ENCODE assay signal across 35 cellular contexts in the genomic region with DNA sequence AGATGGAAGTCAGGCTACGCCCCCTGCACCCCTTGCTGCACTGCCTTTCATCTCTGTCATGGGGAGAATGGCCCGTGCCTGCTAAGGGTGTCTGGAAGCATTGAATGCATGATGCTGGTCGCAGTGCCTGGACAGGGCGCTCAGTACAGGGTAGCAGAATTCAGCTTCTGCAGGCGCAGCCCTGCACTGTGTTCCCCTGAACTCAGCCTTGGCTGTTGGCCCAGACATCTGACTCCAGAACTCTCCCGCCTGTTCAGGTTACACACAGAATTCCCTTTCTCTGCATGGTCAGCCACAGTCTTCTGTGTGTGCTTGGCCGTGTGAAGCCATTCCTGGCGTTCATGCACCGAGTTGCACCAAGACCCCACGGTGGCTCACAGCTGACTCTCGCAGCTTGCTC. TPM values are rescaled to one million over a fixed set of nuclear protein-coding genes. Genes with fewer than 3 reads are reported as not detected.
A peak's percentile ranks its signal among the peaks of the same experiment; 100 is the strongest.
DNase-seq lines count a peak whose midpoint lies in the region; ATAC-seq and TF ChIP-seq lines count a peak whose summit lies in the region.
"Had no signal": no experiment of that assay in that cellular context is flagged by ENCODE, and none has a peak within 500 bp of the region (broad histone marks: within the 10 kb centered on the region; RNA-seq: fewer than 3 reads in every experiment).

No MANE protein-coding gene starts in this region.

- POLR2A ChIA-PET in HEK293T (lab: Yijun Ruan, JAX): no interaction called here
- POLR2A ChIA-PET in CD8-positive, alpha-beta T cell (lab: Charles Lee): no interaction called here

- H3K36me3 ChIP-seq in CD8-positive, alpha-beta T cell (ENCODE audit: insufficient read depth, low read length): no peaks in the 10 kb centered on the region
- H3K36me3 ChIP-seq: ascending aorta, cardiac muscle cell, uterus had no signal

- peaks cover 49% of the 10 kb centered on the region for H3K27me3 Mint-ChIP-seq in CD8-positive, alpha-beta T cell (ENCODE audit: low read depth)
- H3K27me3 Mint-ChIP-seq in type B pancreatic cell: peaks cover 52% of the 10 kb centered on the region

- H3K4me3 Mint-ChIP-seq in CD8-positive, alpha-beta T cell: no peak overlapping the region
- no peak overlapping the region for H3K4me3 Mint-ChIP-seq in type B pancreatic cell
- H3K4me3 Mint-ChIP-seq: CD4-positive, alpha-beta T cell; endodermal cell; H9; natural killer cell treated with Interleukin-12 subunit alpha and Interleukin-12 subunit beta and Interleukin-15 and Interleukin-18, amount 100 ng/mL, for 72 hours; T-helper 17 cell had no signal

- H3K36me3 Mint-ChIP-seq in CD8-positive, alpha-beta T cell: no peaks in the 10 kb centered on the region
- H3K36me3 Mint-ChIP-seq in type B pancreatic cell: peaks cover 5% of the 10 kb centered on the region

- no peak overlapping the region for H3K4me3 ChIP-seq in CD8-positive, alpha-beta T cell (ENCODE audit: low read depth, low read length)
- H3K4me3 ChIP-seq: A549, ascending aorta, cardiac muscle cell, PC-9, SK-N-MC, uterus had no signal

- H3K27ac Mint-ChIP-seq in CD8-positive, alpha-beta T cell: no peak overlapping the region
- no peak overlapping the region for H3K27ac Mint-ChIP-seq in type B pancreatic cell
- H3K27ac Mint-ChIP-seq: CD4-positive, alpha-beta T cell; endodermal cell; natural killer cell treated with Interleukin-12 subunit alpha and Interleukin-12 subunit beta and Interleukin-15 and Interleukin-18, amount 100 ng/mL, for 72 hours; T-helper 17 cell had no signal

- H3K27me3 ChIP-seq in CD8-positive, alpha-beta T cell (ENCODE audit: insufficient read depth, low read length): no peaks in the 10 kb centered on the region
- H3K27me3 ChIP-seq: ascending aorta, uterus had no signal

- no peaks in the 10 kb centered on the region for H3K4me1 Mint-ChIP-seq in CD8-positive, alpha-beta T cell (ENCODE audit: low read depth)
- no peaks in the 10 kb centered on the region for H3K4me1 Mint-ChIP-seq in type B pancreatic cell (ENCODE audit: unreplicated experiment)
- H3K4me1 Mint-ChIP-seq: endodermal cell, H9, T-helper 17 cell had no signal

- CTCF ChIA-PET in HEK293T (lab: Yijun Ruan, JAX): no interaction called here
- CTCF ChIA-PET in CD8-positive, alpha-beta T cell (lab: Charles Lee): no interaction called here

- no peak for TF ChIP-seq CTCF in CD8-positive, alpha-beta T cell (IDR thresholded peaks at IDR 0.05)
- TF ChIP-seq CTCF in type B pancreatic cell (conservative IDR thresholded peaks at IDR 0.05): no peak

- H3K27ac ChIP-seq in cingulate gyrus (ENCODE audit: low read depth, low read length): peak overlapping the region; percentile 34
- H3K27ac ChIP-seq in CD8-positive, alpha-beta T cell (ENCODE audit: low read depth, low read length): no peak overlapping the region
- H3K27ac ChIP-seq: A549, ascending aorta, cardiac muscle cell, PC-9, SK-N-MC, uterus had no signal

- intact Hi-C loops in CD8-positive, alpha-beta T cell (cut with DNase I, micrococcal nuclease): no loop called here

- peaks cover 5% of the 10 kb centered on the region for H3K9me3 Mint-ChIP-seq in CD8-positive, alpha-beta T cell
- H3K9me3 Mint-ChIP-seq in type B pancreatic cell: peaks cover 5% of the 10 kb centered on the region
- H3K9me3 Mint-ChIP-seq: natural killer cell treated with Interleukin-12 subunit alpha and Interleukin-12 subunit beta and Interleukin-15 and Interleukin-18, amount 100 ng/mL, for 72 hours had no signal

- no peaks in the 10 kb centered on the region for H3K9me3 ChIP-seq in CD8-positive, alpha-beta T cell (ENCODE audit: low read length)
- H3K9me3 ChIP-seq: A549, ascending aorta had no signal

- DNase-seq in NCI-H2171 treated with DMSO at 0.1 percent for 48 hours (lab: John Stamatoyannopoulos, UW) (peak; percentile 11), NCI-H2171 (lab: John Stamatoyannopoulos, UW) (no peak), M059J (ENCODE audit: low read depth) (peak; percentile 8), pons (ENCODE audit: low spot score) (peak; percentile 62), HEK293T (ENCODE audit: extremely low spot score) (no peak), type B pancreatic cell (ENCODE audit: extremely low spot score, unreplicated experiment) (no peak)
- DNase-seq in CD8-positive, alpha-beta T cell: no peak
- DNase-seq: activated gamma-delta T cell treated with Interleukin-2 at 50 U/mL for 16 hours; activated T-cell treated with anti-CD3 and anti-CD28 coated beads, Interleukin-2, amount 50 U/mL, for 48 hours; AML-193; CD4-positive, alpha-beta T cell; dermis blood vessel endothelial cell; endodermal cell; H9; islet precursor cell; KBM-7; NCI-H1417 treated with DMSO at 0.1 percent for 48 hours; NCI-H526 treated with DMSO at 0.1 percent for 48 hours; PC-9; retina; small intestine; stimulated activated naive CD4-positive, alpha-beta T cell; T-helper 17 cell; uterus had no signal

- no peak for ATAC-seq in CD8-positive, alpha-beta T cell
- ATAC-seq: esophagus mucosa; natural killer cell treated with Interleukin-12 subunit alpha and Interleukin-12 subunit beta and Interleukin-15 and Interleukin-18, amount 100 ng/mL, for 72 hours; T-helper 17 cell had no signal

- H3K4me1 ChIP-seq in CD8-positive, alpha-beta T cell (ENCODE audit: insufficient read depth, low read length): no peaks in the 10 kb centered on the region
- H3K4me1 ChIP-seq: A549, ascending aorta, uterus had no signal

TF ChIP-seq in HEK293T, 16 proteins besides CTCF, POLR2A, EP300 and RAD21:
- no peak for TF ChIP-seq FOXK2 (IDR thresholded peaks at IDR 0.05)
- TF ChIP-seq L3MBTL2 (conservative IDR thresholded peaks at IDR 0.05): no peak
- no peak for TF ChIP-seq ZNF384 (IDR thresholded peaks at IDR 0.05)
- TF ChIP-seq, protein P1, sequence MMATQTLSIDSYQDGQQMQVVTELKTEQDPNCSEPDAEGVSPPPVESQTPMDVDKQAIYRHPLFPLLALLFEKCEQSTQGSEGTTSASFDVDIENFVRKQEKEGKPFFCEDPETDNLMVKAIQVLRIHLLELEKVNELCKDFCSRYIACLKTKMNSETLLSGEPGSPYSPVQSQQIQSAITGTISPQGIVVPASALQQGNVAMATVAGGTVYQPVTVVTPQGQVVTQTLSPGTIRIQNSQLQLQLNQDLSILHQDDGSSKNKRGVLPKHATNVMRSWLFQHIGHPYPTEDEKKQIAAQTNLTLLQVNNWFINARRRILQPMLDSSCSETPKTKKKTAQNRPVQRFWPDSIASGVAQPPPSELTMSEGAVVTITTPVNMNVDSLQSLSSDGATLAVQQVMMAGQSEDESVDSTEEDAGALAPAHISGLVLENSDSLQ (IDR thresholded peaks at IDR 0.05): no peak
- no peak for TF ChIP-seq FOXA1 (IDR thresholded peaks at IDR 0.05)
- TF ChIP-seq ARNT (IDR thresholded peaks at IDR 0.05): no peak
- no peak for TF ChIP-seq FOXM1 (IDR thresholded peaks at IDR 0.05; ENCODE audit: borderline replicate concordance)
- no peak for TF ChIP-seq SUZ12 (IDR thresholded peaks at IDR 0.05)
- TF ChIP-seq SP1 (IDR thresholded peaks at IDR 0.05): no peak
- TF ChIP-seq CTBP1 (IDR thresholded peaks at IDR 0.05; ENCODE audit: borderline replicate concordance): no peak
TF ChIP-seq in HEK293T: peak in this region for 0.

RNA-seq across cellular contexts. Expression of gene MPPED1, which starts 55.4 kb away (rescaled TPM):
- total RNA-seq in M059J (2014; rRNA removed; shearing (Covaris generic)): 0.05 TPM in 1 of 2 replicates, not detected in the other
- total RNA-seq in CD8-positive, alpha-beta T cell: not detected
- 0.83 and 1.2 TPM in 2 replicates for total RNA-seq in type B pancreatic cell (ENCODE audit: low replicate concordance)
- total RNA-seq: ascending aorta; CD4-positive, alpha-beta T cell; dermis blood vessel endothelial cell; esophagus mucosa; fibroblast of villous mesenchyme; MCF 10A; mononuclear cell; natural killer cell treated with Interleukin-12 subunit alpha and Interleukin-12 subunit beta and Interleukin-15 and Interleukin-18, amount 100 ng/mL, for 72 hours; osteoblast; PC-9; T-helper 17 cell had no signal

Comparison
In these comparisons a context has a peak if more than half of its experiments do, and no peak if none do; other contexts are left out.
1. DNase-seq: peak in NCI-H2171 treated with DMSO at 0.1 percent for 48 hours (single experiment), M059J (single experiment) and pons (single experiment); none in NCI-H2171 (single experiment), HEK293T (single experiment), CD8-positive, alpha-beta T cell (0 of 7) and type B pancreatic cell (single experiment).